ENCODE assay signal across 8 cellular contexts in the genomic region with DNA sequence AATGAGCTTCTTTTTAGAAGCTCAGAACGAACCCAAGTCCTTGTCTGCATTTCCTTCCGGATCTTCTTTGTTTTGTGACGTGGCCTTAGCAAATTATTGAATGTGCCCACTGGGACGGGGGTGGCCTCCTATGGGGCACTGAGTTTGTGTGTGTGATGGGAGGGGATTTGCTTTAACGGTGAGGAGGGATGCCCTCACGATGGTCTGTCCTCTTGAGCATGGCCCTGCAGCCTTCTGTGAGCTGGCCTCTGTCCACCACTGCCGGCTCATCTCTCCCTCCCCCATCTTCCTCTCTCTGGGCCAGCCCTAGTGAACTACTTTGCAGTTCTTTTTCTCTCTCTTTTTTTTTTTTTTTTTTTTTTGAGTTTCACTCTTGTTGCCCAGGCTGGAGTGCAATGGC.
DNase-seq lines count a peak whose midpoint lies in the region; ATAC-seq and TF ChIP-seq lines count a peak whose summit lies in the region.

No MANE protein-coding gene starts in this region.

- ATAC-seq in Panc1: no peak
- no peak for ATAC-seq in T-helper 17 cell

- intact Hi-C loops in Panc1 (cut with micrococcal nuclease; ENCODE audit: unreplicated experiment): no loop called here

- POLR2A ChIA-PET in Panc1 (lab: Charles Lee): no interaction called here

- no peaks in the 10 kb centered on the region for H3K36me3 ChIP-seq in Panc1 (ENCODE audit: control insufficient read depth, insufficient read depth, low read length)

- H3K4me3 ChIP-seq in Panc1 (ENCODE audit: low read depth in 2 of 2, low read length in 2 of 2): no peak overlapping the region; a peak in 1 of 4 replicates

- TF ChIP-seq CTCF in Panc1 (IDR thresholded peaks at IDR 0.05): no peak

- H3K27ac ChIP-seq in Panc1 (ENCODE audit: low read length): peak overlapping the region; percentile 17; the same call in 1 of the 2 replicates

- H3K27ac Mint-ChIP-seq in T-helper 17 cell: no peak overlapping the region

- peaks cover 5% of the 10 kb centered on the region for H3K4me1 Mint-ChIP-seq in T-helper 17 cell

- peaks cover 11% of the 10 kb centered on the region for H3K4me1 ChIP-seq in Panc1 (ENCODE audit: control insufficient read depth, insufficient read depth, low read length)

- H3K9me3 ChIP-seq in Panc1 (ENCODE audit: control insufficient read depth, insufficient read depth, low read depth, low read length) (no peaks in the 10 kb centered on the region), T-helper 17 cell (ENCODE audit: control insufficient read depth, low read length, poor library complexity, severe bottlenecking) (no peaks in the 10 kb centered on the region)

- H3K36me3 Mint-ChIP-seq in T-helper 17 cell (ENCODE audit: low read depth): peaks cover 2% of the 10 kb centered on the region

- no TSS peak for BruUV-seq in Panc1 (replicated peaks; lab: Mats Ljungman, UMichigan)

- peaks cover 23% of the 10 kb centered on the region for H3K27me3 Mint-ChIP-seq in T-helper 17 cell

- no peaks in the 10 kb centered on the region for H3K27me3 ChIP-seq in Panc1 (ENCODE audit: control insufficient read depth, insufficient read depth, low read length)

- DNase-seq in A172 (ENCODE audit: low spot score): peak; percentile 23
- DNase-seq in Panc1 (ENCODE audit: low read depth, low spot score): no peak
- DNase-seq in fibroblast of peridontal ligament (ENCODE audit: extremely low read depth): peak; percentile 54
- DNase-seq in mucosa of gallbladder (ENCODE audit: low spot score): peak; percentile 52
- no peak for DNase-seq in foreskin melanocyte
- no peak for DNase-seq in globus pallidus (ENCODE audit: low spot score)
- no peak for DNase-seq in stimulated activated CD4-positive, alpha-beta T cell treated with anti-CD3 and anti-CD28 coated beads, Interleukin-2, amount 100 ng/mL, for 48 hours
- DNase-seq in T-helper 17 cell: no peak

- CTCF ChIA-PET in Panc1 (lab: Charles Lee): no interaction called here

- in situ Hi-C loops in Panc1 (cut with HindIII; ENCODE audit: low pct_unique_long_range_greater_than_20kb, low sequenced_read_pairs): no loop called here

- H3K4me3 Mint-ChIP-seq in T-helper 17 cell: no peak overlapping the region

Comparison
In these comparisons a context has a peak if more than half of its experiments do, and no peak if none do; other contexts are left out.
1. DNase-seq: peak in A172 (single experiment), fibroblast of peridontal ligament (single experiment) and mucosa of gallbladder (single experiment); none in Panc1 (single experiment), foreskin melanocyte (single experiment), globus pallidus (single experiment), stimulated activated CD4-positive, alpha-beta T cell treated with anti-CD3 and anti-CD28 coated beads, Interleukin-2, amount 100 ng/mL, for 48 hours (0 of 2) and T-helper 17 cell (0 of 3).